In genomic region chr4:146520894-146521542, GRCh38 we compare ENCODE assay signal across 8 cellular contexts. TPM values are rescaled to one million over a fixed set of nuclear protein-coding genes. Genes with fewer than 3 reads are reported as not detected.
DNase-seq lines count a peak whose midpoint lies in the region; ATAC-seq and TF ChIP-seq lines count a peak whose summit lies in the region.

No MANE protein-coding gene starts in this region.

- intact Hi-C loops in PC-9 (cut with micrococcal nuclease; ENCODE audit: unreplicated experiment), result loop anchor here (1.0 to 10.0 kb wide), 4 partner anchors 26 to 394 kb away; no protein-coding TSS in a partner anchor

- H3K4me1 ChIP-seq in PC-9 (replicated peaks; ENCODE audit: insufficient read depth), result peaks cover 15% of the 10 kb centered on the region
- H3K4me1 ChIP-seq in iPS-18a (ENCODE audit: control insufficient read depth, low read depth, low read length), result no peaks in the 10 kb centered on the region
- peaks cover 7% of the 10 kb centered on the region for H3K4me1 ChIP-seq in smooth muscle cell (ENCODE audit: low read depth)

- H3K9ac ChIP-seq in iPS-18a (ENCODE audit: low read length), result peak overlapping the region; percentile 37
- peak overlapping the region; percentile 90 for H3K9ac ChIP-seq in smooth muscle cell (ENCODE audit: low read depth)

- ATAC-seq in GM19467 (IDR thresholded peaks at IDR 0.05; ENCODE audit: unreplicated experiment) (peak; percentile 31), HG03469 (IDR thresholded peaks at IDR 0.05; ENCODE audit: unreplicated experiment) (peak; percentile 35)

- peak; percentile 30 for DNase-seq in Daoy (ENCODE audit: low read depth)
- peak; percentile 13 to 57 for DNase-seq in PC-9
- peak; percentile 53 for DNase-seq in astrocyte of the spinal cord (ENCODE audit: low read depth, low spot score)
- no peak for DNase-seq in smooth muscle cell (lab: John Stamatoyannopoulos, UW; ENCODE audit: unreplicated experiment)
- no peak for DNase-seq in T-helper 9 cell

- TF ChIP-seq CTCF in PC-9 (conservative IDR thresholded peaks at IDR 0.05) (no peak), astrocyte of the spinal cord (IDR thresholded peaks at IDR 0.05; ENCODE audit: low read depth, low read length) (no peak), smooth muscle cell (IDR thresholded peaks at IDR 0.05; ENCODE audit: borderline replicate concordance, insufficient read depth, poor library complexity, severe bottlenecking) (no peak)

- in situ Hi-C loops in astrocyte of the spinal cord (cut with HindIII; ENCODE audit: low sequenced_read_pairs), result no loop called here

- peak overlapping the region; percentile 89 for H3K4me2 ChIP-seq in PC-9
- H3K4me2 ChIP-seq in smooth muscle cell, result peak overlapping the region; percentile 94

- no peaks in the 10 kb centered on the region for H3K9me2 ChIP-seq in PC-9 (ENCODE audit: insufficient read depth)

- H3K27me3 ChIP-seq in PC-9 (ENCODE audit: insufficient read depth, low read depth), result no peaks in the 10 kb centered on the region
- peaks cover 36% of the 10 kb centered on the region for H3K27me3 ChIP-seq in iPS-18a (ENCODE audit: control insufficient read depth, insufficient read depth, low read length)
- no peaks in the 10 kb centered on the region for H3K27me3 ChIP-seq in smooth muscle cell (ENCODE audit: low read depth)

- H3K27ac ChIP-seq in PC-9 (peak overlapping the region; percentile 83), iPS-18a (ENCODE audit: low read length) (no peak overlapping the region), smooth muscle cell (ENCODE audit: low read depth) (peak overlapping the region; percentile 87)

- no peaks in the 10 kb centered on the region for H3K9me3 ChIP-seq in PC-9 (ENCODE audit: insufficient read depth, low read depth)
- H3K9me3 ChIP-seq in iPS-18a (ENCODE audit: control insufficient read depth, low read depth, low read length), result no peaks in the 10 kb centered on the region
- no peaks in the 10 kb centered on the region for H3K9me3 ChIP-seq in smooth muscle cell (replicated peaks; ENCODE audit: low read depth)

- POLR2A ChIA-PET in PC-9 (lab: Charles Lee; ENCODE audit: unreplicated experiment), result no interaction called here

- H2AFZ ChIP-seq in PC-9, result peak overlapping the region; percentile 100
- peak overlapping the region; percentile 97 for H2AFZ ChIP-seq in smooth muscle cell (ENCODE audit: low read depth)

- H3K4me3 ChIP-seq in PC-9 (peak overlapping the region; percentile 95), astrocyte of the spinal cord (ENCODE audit: low read depth, low read length) (peak overlapping the region; percentile 86), iPS-18a (ENCODE audit: low read length) (peak overlapping the region; percentile 93), smooth muscle cell (peak overlapping the region; percentile 74)

- H4K20me1 ChIP-seq in PC-9 (ENCODE audit: insufficient read depth) (no peaks in the 10 kb centered on the region), smooth muscle cell (ENCODE audit: low read depth) (peaks cover 23% of the 10 kb centered on the region)

- H3F3A ChIP-seq in PC-9 (ENCODE audit: insufficient read depth, low read depth) (peaks cover 6% of the 10 kb centered on the region), smooth muscle cell (ENCODE audit: low read depth) (no peaks in the 10 kb centered on the region)

- CTCF ChIA-PET in PC-9 (lab: Charles Lee), result no interaction called here

- no peaks in the 10 kb centered on the region for H3K36me3 ChIP-seq in PC-9 (ENCODE audit: low read depth)
- no peaks in the 10 kb centered on the region for H3K36me3 ChIP-seq in iPS-18a (ENCODE audit: control insufficient read depth, low read depth, low read length)
- no peaks in the 10 kb centered on the region for H3K36me3 ChIP-seq in smooth muscle cell (ENCODE audit: low read depth)

- WGBS in smooth muscle cell (ENCODE audit: low lambda C conversion rate), result 0% methylated on average over 12 of the region's 12 CpGs

- no TSS peak for BruUV-seq in PC-9 (replicated peaks; lab: Mats Ljungman, UMichigan)

- H3K79me2 ChIP-seq in PC-9 (ENCODE audit: low read depth), result peaks cover 24% of the 10 kb centered on the region
- peaks cover 28% of the 10 kb centered on the region for H3K79me2 ChIP-seq in smooth muscle cell (ENCODE audit: low read depth)

RNA-seq across cellular contexts. Expression of gene SLC10A7, which starts 0.7 kb away (rescaled TPM):
- 5.6 and 5.7 TPM in 2 replicates for total RNA-seq in Daoy (2014; rRNA removed; shearing (Covaris generic))
- total RNA-seq in PC-9 (2021) (4.8 and 11.4 TPM in 2 replicates), smooth muscle cell (24.8 and 34.0 TPM in 2 replicates)
- 5.4 and 10.3 TPM in 2 replicates for polyA plus RNA-seq in smooth muscle cell

Comparison
In these comparisons a context has a peak if more than half of its experiments do, and no peak if none do; other contexts are left out.
1. DNase-seq: peak in Daoy (single experiment), PC-9 (2 of 2) and astrocyte of the spinal cord (single experiment); none in smooth muscle cell (single experiment) and T-helper 9 cell (single experiment).
2. Peak in every context shown above with its lines, with median percentiles within 50 percentile points of each other: H3K4me3 ChIP-seq.